ENCODE assay signal across 8 cellular contexts in genomic region chr17:77374170-77374936, GRCh38.
DNase-seq lines count a peak whose midpoint lies in the region; ATAC-seq, FAIRE-seq and TF ChIP-seq lines count a peak whose summit lies in the region.

No MANE protein-coding gene starts in this region.

- FAIRE-seq in GM12891 (lab: Jason Lieb, UNC), result peak; percentile 78

- no peaks in the 10 kb centered on the region for H3K9me3 Mint-ChIP-seq in nephron

- H3K4me3 Mint-ChIP-seq in nephron, result peak overlapping the region; percentile 95 to 100 (median 100)

- H3K4me1 ChIP-seq in subcutaneous abdominal adipose tissue (ENCODE audit: control insufficient read depth in 5 of 5, insufficient read depth in 5 of 5, low read length in 5 of 5), result peaks cover 13 to 94% (median 72%) of the 10 kb centered on the region in 5 donors

- peak overlapping the region; percentile 84 for H3K4me3 ChIP-seq in fibroblast of the aortic adventitia (ENCODE audit: low read depth, low read length)
- H3K4me3 ChIP-seq in subcutaneous abdominal adipose tissue (ENCODE audit: low read depth in 1 of 5, low read length in 5 of 5), result peak overlapping the region; percentile 62 to 83 (median 80)

- peak overlapping the region; percentile 82 for H3K27ac ChIP-seq in subcutaneous abdominal adipose tissue (ENCODE audit: low read depth, low read length)

- H3K27me3 Mint-ChIP-seq in nephron (ENCODE audit: low read depth), result no peaks in the 10 kb centered on the region

- H3K9ac ChIP-seq in subcutaneous abdominal adipose tissue (ENCODE audit: low read length in 5 of 5), result peak overlapping the region; percentile 44 to 73 (median 68)

- no peaks in the 10 kb centered on the region for H3K36me3 Mint-ChIP-seq in nephron (ENCODE audit: low read depth)

- TF ChIP-seq POLR2A in GM12891 (IDR thresholded peaks at IDR 0.05; ENCODE audit: low read depth, low read length), result no peak

- no peak for ATAC-seq in HG02884 (IDR thresholded peaks at IDR 0.05; ENCODE audit: unreplicated experiment)

- no peaks in the 10 kb centered on the region for H3K27me3 ChIP-seq in subcutaneous abdominal adipose tissue (ENCODE audit: control insufficient read depth in 5 of 5, insufficient read depth in 4 of 5, low read length in 5 of 5)

- peaks cover 0 to 7% (median 4%) of the 10 kb centered on the region in 5 donors for H3K36me3 ChIP-seq in subcutaneous abdominal adipose tissue (ENCODE audit: control insufficient read depth in 5 of 5, insufficient read depth in 5 of 5, low read length in 5 of 5)

- TF ChIP-seq CTCF in fibroblast of the aortic adventitia (IDR thresholded peaks at IDR 0.05; ENCODE audit: insufficient read depth, low read length), result peak; percentile 57
- peak; percentile 36 to 48 (median 39) for TF ChIP-seq CTCF in nephron (IDR thresholded peaks at IDR 0.05; ENCODE audit: unreplicated experiment in 3 of 3)

- no peaks in the 10 kb centered on the region for H3K9me3 ChIP-seq in subcutaneous abdominal adipose tissue (ENCODE audit: control insufficient read depth in 5 of 5, low read length in 5 of 5)

- H3K27ac Mint-ChIP-seq in nephron, result peak overlapping the region; percentile 92 to 99 (median 95)

- peaks cover 74% of the 10 kb centered on the region for H3K4me1 Mint-ChIP-seq in nephron

- DNase-seq in GM12891 (ENCODE audit: insufficient read length, low spot score) (peak; percentile 86), NOMO-1 treated with DMSO at 0.1 percent for 48 hours (lab: John Stamatoyannopoulos, UW; ENCODE audit: unreplicated experiment) (peak; percentile 54), activated gamma-delta T cell treated with Interleukin-2 at 50 U/mL for 16 hours (peak; percentile 79), fibroblast of the aortic adventitia (ENCODE audit: low read depth) (peak; percentile 90), NCI-H2196 (lab: John Stamatoyannopoulos, UW; ENCODE audit: unreplicated experiment) (no peak)

TF ChIP-seq in GM12891, 5 proteins besides CTCF, POLR2A, EP300 and RAD21:
- TF ChIP-seq POU2F2 (IDR thresholded peaks at IDR 0.05; ENCODE audit: low read depth, low read length), result no peak
- TF ChIP-seq PAX5 (IDR thresholded peaks at IDR 0.05; ENCODE audit: insufficient read depth, low read length, severe bottlenecking), result no peak
- TF ChIP-seq SPI1 (IDR thresholded peaks at IDR 0.05; ENCODE audit: low read depth, low read length), result no peak
- TF ChIP-seq TAF1 (IDR thresholded peaks at IDR 0.05; ENCODE audit: low read depth, low read length), result 0 out of 2 replicates have a peak, but pooled peaks have one; percentile 43
- TF ChIP-seq POLR2AphosphoS5 (IDR thresholded peaks at IDR 0.05; ENCODE audit: low read depth, low read length), result no peak
TF ChIP-seq in GM12891: peak in this region for 1.
